21 cellular contexts compared by ENCODE assay signal in the genomic region with DNA sequence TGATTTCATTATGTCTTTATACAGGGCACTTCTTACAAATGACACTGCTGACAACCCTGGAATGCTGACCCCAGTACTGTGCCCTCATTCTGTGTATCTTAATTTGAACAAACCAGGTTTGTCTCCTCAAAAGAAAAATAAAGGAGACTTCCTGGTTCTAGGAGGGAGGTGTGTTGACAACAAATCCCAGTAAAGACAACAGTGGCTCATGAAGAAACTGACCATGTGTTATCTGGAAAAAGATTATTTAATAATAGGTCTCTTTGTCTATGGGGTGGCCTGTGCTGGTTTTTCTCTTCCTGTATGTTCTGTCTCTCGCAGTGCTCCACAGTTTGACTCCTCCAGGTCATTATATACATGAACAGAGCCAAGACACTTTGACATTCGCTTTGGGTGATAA.
"Had no signal": no experiment of that assay in that cellular context is flagged by ENCODE, and none has a peak within 500 bp of the region (broad histone marks: within the 10 kb centered on the region; RNA-seq: fewer than 3 reads in every experiment).

No MANE protein-coding gene starts in this region.

- H3K27ac Mint-ChIP-seq: natural killer cell; progenitor cell of endocrine pancreas; stimulated activated naive CD8-positive, alpha-beta T cell treated with anti-CD3 and anti-CD28 coated beads, Interleukin-15, amount 100 ng/mL, for 72 hours had no signal

- H3K27ac ChIP-seq: coronary artery, esophagus squamous epithelium, lower lobe of right lung, neutrophil, parathyroid adenoma, right lobe of liver, thoracic aorta, tibial nerve, upper lobe of left lung had no signal

- H3K9me3 ChIP-seq: esophagus squamous epithelium, lower lobe of right lung, neutrophil, right lobe of liver, thoracic aorta, tibial nerve, upper lobe of left lung had no signal

- H3K36me3 Mint-ChIP-seq: natural killer cell had no signal

- H3K4me1 ChIP-seq: esophagus squamous epithelium, lower lobe of right lung, parathyroid adenoma, right lobe of liver, tibial nerve had no signal

- ATAC-seq: left ventricle myocardium superior; lower lobe of right lung; natural killer cell; right lobe of liver; stimulated activated naive CD8-positive, alpha-beta T cell treated with anti-CD3 and anti-CD28 coated beads, Interleukin-15, amount 100 ng/mL, for 72 hours had no signal

- H3K27me3 ChIP-seq: esophagus squamous epithelium, neutrophil, right lobe of liver, tibial nerve, upper lobe of left lung had no signal

- H3K9me3 Mint-ChIP-seq: natural killer cell; stimulated activated naive CD8-positive, alpha-beta T cell treated with anti-CD3 and anti-CD28 coated beads, Interleukin-15, amount 100 ng/mL, for 72 hours had no signal

- H3K27me3 Mint-ChIP-seq: progenitor cell of endocrine pancreas; stimulated activated naive CD8-positive, alpha-beta T cell treated with anti-CD3 and anti-CD28 coated beads, Interleukin-15, amount 100 ng/mL, for 72 hours had no signal

- DNase-seq: dermis blood vessel endothelial cell; effector memory CD4-positive, alpha-beta T cell; erythroblast; esophagus squamous epithelium; left ventricle myocardium superior; lower lobe of right lung; natural killer cell; right lobe of liver; small intestine; stimulated activated CD4-positive, alpha-beta T cell treated with anti-CD3 and anti-CD28 coated beads, Interleukin-15, amount 100 ng/mL, for 24 hours; stimulated activated CD4-positive, alpha-beta T cell treated with anti-CD3 and anti-CD28 coated beads, Interleukin-2, amount 100 ng/mL, for 48 hours; stimulated activated naive CD4-positive, alpha-beta T cell; stimulated activated naive CD8-positive, alpha-beta T cell treated with anti-CD3 and anti-CD28 coated beads, Interleukin-15, amount 100 ng/mL, for 72 hours; substantia nigra; upper lobe of left lung had no signal

- H3K4me3 Mint-ChIP-seq: natural killer cell; stimulated activated naive CD8-positive, alpha-beta T cell treated with anti-CD3 and anti-CD28 coated beads, Interleukin-15, amount 100 ng/mL, for 72 hours had no signal

- H3K4me1 Mint-ChIP-seq: natural killer cell; stimulated activated naive CD8-positive, alpha-beta T cell treated with anti-CD3 and anti-CD28 coated beads, Interleukin-15, amount 100 ng/mL, for 72 hours had no signal

- H3K4me3 ChIP-seq: coronary artery, esophagus squamous epithelium, lower lobe of right lung, right lobe of liver, thoracic aorta, tibial nerve, upper lobe of left lung had no signal

- H3K36me3 ChIP-seq: esophagus squamous epithelium, lower lobe of right lung, neutrophil, right lobe of liver, thoracic aorta, tibial nerve, upper lobe of left lung had no signal
